In the genomic region with DNA sequence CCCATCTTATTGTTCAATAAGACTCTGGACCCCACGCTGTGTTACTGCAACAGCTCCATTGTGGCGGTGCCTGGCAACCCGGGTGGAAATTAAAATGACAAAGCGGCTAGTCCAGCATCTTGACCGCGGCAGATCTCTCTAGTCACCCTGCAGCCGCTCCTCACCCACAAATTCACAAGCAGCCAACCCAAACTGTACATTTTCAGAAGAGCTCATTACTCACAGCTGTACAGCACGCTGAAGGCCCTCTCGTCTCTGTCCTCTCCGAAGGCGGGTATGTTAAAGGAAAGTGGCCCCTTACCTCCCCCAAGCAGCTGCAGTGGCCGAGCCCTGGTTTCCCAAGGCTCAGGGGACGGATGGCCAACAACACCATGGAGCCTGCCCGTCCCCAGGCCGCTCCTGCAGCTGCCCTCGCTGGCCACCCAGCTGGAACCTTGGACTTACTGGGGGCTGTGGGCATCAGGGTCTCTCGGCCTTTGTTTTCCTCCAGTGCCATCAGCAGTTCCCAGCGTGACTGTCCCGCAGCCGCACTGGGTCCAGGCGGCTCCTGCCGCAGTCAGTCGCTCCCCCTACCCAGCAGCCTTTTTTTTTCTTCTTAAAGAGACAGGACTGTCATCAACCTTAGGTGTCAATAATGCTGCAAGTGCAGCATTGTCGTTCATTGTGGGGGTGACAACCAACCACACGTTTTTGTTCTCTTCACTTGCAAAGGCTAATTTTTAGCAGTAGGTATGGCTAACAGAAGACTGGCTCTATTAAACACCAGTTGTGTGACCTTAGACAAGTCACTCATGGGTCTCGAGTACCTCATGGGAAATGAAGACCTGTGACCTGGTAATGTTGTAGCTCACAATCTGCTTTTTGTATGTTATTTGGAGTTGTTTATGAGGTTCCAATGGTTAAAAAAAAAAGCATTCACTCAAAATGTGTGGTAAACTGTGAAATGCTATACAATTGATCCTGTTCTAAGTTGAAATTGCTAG, we compare ENCODE assay signal across 8 cellular contexts. TPM values are rescaled to one million over a fixed set of nuclear protein-coding genes. Genes with fewer than 3 reads are reported as not detected.
DNase-seq lines count a peak whose midpoint lies in the region; ATAC-seq and TF ChIP-seq lines count a peak whose summit lies in the region.

A gene with protein sequence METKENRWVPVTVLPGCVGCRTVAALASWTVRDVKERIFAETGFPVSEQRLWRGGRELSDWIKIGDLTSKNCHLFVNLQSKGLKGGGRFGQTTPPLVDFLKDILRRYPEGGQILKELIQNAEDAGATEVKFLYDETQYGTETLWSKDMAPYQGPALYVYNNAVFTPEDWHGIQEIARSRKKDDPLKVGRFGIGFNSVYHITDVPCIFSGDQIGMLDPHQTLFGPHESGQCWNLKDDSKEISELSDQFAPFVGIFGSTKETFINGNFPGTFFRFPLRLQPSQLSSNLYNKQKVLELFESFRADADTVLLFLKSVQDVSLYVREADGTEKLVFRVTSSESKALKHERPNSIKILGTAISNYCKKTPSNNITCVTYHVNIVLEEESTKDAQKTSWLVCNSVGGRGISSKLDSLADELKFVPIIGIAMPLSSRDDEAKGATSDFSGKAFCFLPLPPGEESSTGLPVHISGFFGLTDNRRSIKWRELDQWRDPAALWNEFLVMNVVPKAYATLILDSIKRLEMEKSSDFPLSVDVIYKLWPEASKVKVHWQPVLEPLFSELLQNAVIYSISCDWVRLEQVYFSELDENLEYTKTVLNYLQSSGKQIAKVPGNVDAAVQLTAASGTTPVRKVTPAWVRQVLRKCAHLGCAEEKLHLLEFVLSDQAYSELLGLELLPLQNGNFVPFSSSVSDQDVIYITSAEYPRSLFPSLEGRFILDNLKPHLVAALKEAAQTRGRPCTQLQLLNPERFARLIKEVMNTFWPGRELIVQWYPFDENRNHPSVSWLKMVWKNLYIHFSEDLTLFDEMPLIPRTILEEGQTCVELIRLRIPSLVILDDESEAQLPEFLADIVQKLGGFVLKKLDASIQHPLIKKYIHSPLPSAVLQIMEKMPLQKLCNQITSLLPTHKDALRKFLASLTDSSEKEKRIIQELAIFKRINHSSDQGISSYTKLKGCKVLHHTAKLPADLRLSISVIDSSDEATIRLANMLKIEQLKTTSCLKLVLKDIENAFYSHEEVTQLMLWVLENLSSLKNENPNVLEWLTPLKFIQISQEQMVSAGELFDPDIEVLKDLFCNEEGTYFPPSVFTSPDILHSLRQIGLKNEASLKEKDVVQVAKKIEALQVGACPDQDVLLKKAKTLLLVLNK (N-terminal part only) (minus strand): TSS at position 532 of the 983 bp plus-strand sequence. CDS start 22,463 bp downstream, outside the sequence.

- H3K27ac Mint-ChIP-seq in CD8-positive, alpha-beta memory T cell = peak within 1 kb of the TSS in 1 of 8 donors; percentile 64
- no peak within 1 kb of the TSS for H3K27ac Mint-ChIP-seq in activated naive CD8-positive, alpha-beta T cell treated with anti-CD3 and anti-CD28 coated beads, Interleukin-2, amount 10 ng/mL, durations not matched to agents 7 days and 5 days
- peak within 1 kb of the TSS; percentile 84 for H3K27ac Mint-ChIP-seq in osteocyte (ENCODE audit: unreplicated experiment)

- no peaks in the 10 kb centered on the region for H4K20me1 ChIP-seq in Karpas-422 (ENCODE audit: insufficient read depth, low read depth, low read length)

- no peak within 1 kb of the TSS for H3K9ac ChIP-seq in Karpas-422 (ENCODE audit: low read length)

- TF ChIP-seq POLR2A in heart left ventricle (IDR thresholded peaks at IDR 0.05) = no peak

- ATAC-seq in activated naive CD8-positive, alpha-beta T cell treated with anti-CD3 and anti-CD28 coated beads, Interleukin-2, amount 10 ng/mL, durations not matched to agents 7 days and 5 days (ENCODE audit: low read depth) = no peak
- ATAC-seq in heart left ventricle = peak; percentile 74 to 88 (median 86)
- no peak for ATAC-seq in GM19023 (IDR thresholded peaks at IDR 0.05; ENCODE audit: unreplicated experiment)

- CTCF ChIA-PET in CD8-positive, alpha-beta memory T cell (lab: Charles Lee) = no interaction called here
- CTCF ChIA-PET in GM10248 (lab: Yijun Ruan, JAX) = interaction anchor here (1.1 to 2.2 kb wide), 3 partner anchors 10 to 43 kb away, joined by 3 to 8 read pairs (median 3); no protein-coding TSS in a partner anchor

- no peak within 1 kb of the TSS for H3K4me3 ChIP-seq in CD8-positive, alpha-beta memory T cell (ENCODE audit: low read length)
- H3K4me3 ChIP-seq in Karpas-422 (ENCODE audit: low read length) (no peak within 1 kb of the TSS), heart left ventricle (peak within 1 kb of the TSS; percentile 43 to 73 (median 61))

- POLR2A ChIA-PET in CD8-positive, alpha-beta memory T cell (lab: Charles Lee) = no interaction called here
- POLR2A ChIA-PET in activated naive CD8-positive, alpha-beta T cell treated with anti-CD3 and anti-CD28 coated beads, Interleukin-2, amount 10 ng/mL, durations not matched to agents 7 days and 5 days (lab: Charles Lee) = no interaction called here
- POLR2A ChIA-PET in GM10248 (lab: Yijun Ruan, JAX) = no interaction called here

- no peaks in the 10 kb centered on the region for H3K9me3 Mint-ChIP-seq in CD8-positive, alpha-beta memory T cell
- no peaks in the 10 kb centered on the region for H3K9me3 Mint-ChIP-seq in activated naive CD8-positive, alpha-beta T cell treated with anti-CD3 and anti-CD28 coated beads, Interleukin-2, amount 10 ng/mL, durations not matched to agents 7 days and 5 days
- no peaks in the 10 kb centered on the region for H3K9me3 Mint-ChIP-seq in osteocyte (ENCODE audit: unreplicated experiment)

- no peaks in the 10 kb centered on the region for H3K79me2 ChIP-seq in Karpas-422 (ENCODE audit: low read length)

- no peak within 1 kb of the TSS for H3K4me2 ChIP-seq in Karpas-422 (ENCODE audit: low read depth, low read length, poor library complexity, severe bottlenecking)

- no peaks in the 10 kb centered on the region for H3K4me1 ChIP-seq in CD8-positive, alpha-beta memory T cell (ENCODE audit: insufficient read depth, low read length)
- peaks cover 40% of the 10 kb centered on the region for H3K4me1 ChIP-seq in Karpas-422 (ENCODE audit: low read length)
- H3K4me1 ChIP-seq in heart left ventricle = peaks cover 0 to 18% (median 3%) of the 10 kb centered on the region in 12 donors

- no peak within 1 kb of the TSS for H2AFZ ChIP-seq in Karpas-422 (ENCODE audit: low read length)

- intact Hi-C loops in heart left ventricle (cut with DNase I) = loop anchor here in 1 of 10 donors (2.0 kb wide), 1 partner anchor 59 kb away; no protein-coding TSS in a partner anchor

- 5 to 7% (median 5%) methylated on average over 18 to 26 of the region's 26 CpGs for WGBS in heart left ventricle, 4 donors

- peaks cover 4% of the 10 kb centered on the region for H3K27me3 ChIP-seq in CD8-positive, alpha-beta memory T cell (ENCODE audit: insufficient read depth, low read length, poor library complexity, severe bottlenecking)
- H3K27me3 ChIP-seq in Karpas-422 (ENCODE audit: low read length) (peaks cover 3% of the 10 kb centered on the region; the same call in 1 of the 2 replicates), heart left ventricle (no peaks in the 10 kb centered on the region)

- H3K4me3 Mint-ChIP-seq in CD8-positive, alpha-beta memory T cell = no peak within 1 kb of the TSS
- no peak within 1 kb of the TSS for H3K4me3 Mint-ChIP-seq in activated naive CD8-positive, alpha-beta T cell treated with anti-CD3 and anti-CD28 coated beads, Interleukin-2, amount 10 ng/mL, durations not matched to agents 7 days and 5 days
- peak within 1 kb of the TSS; percentile 93 for H3K4me3 Mint-ChIP-seq in osteocyte (ENCODE audit: unreplicated experiment)

- H3K9me3 ChIP-seq in CD8-positive, alpha-beta memory T cell (ENCODE audit: low read length) = no peaks in the 10 kb centered on the region
- H3K9me3 ChIP-seq in Karpas-422 (ENCODE audit: low read length) (no peaks in the 10 kb centered on the region), heart left ventricle (no peaks in the 10 kb centered on the region)

- H3K36me3 Mint-ChIP-seq in CD8-positive, alpha-beta memory T cell = no peaks in the 10 kb centered on the region
- no peaks in the 10 kb centered on the region for H3K36me3 Mint-ChIP-seq in activated naive CD8-positive, alpha-beta T cell treated with anti-CD3 and anti-CD28 coated beads, Interleukin-2, amount 10 ng/mL, durations not matched to agents 7 days and 5 days
- no peaks in the 10 kb centered on the region for H3K36me3 Mint-ChIP-seq in osteocyte (ENCODE audit: unreplicated experiment)

- no peak within 1 kb of the TSS for H3K27ac ChIP-seq in CD8-positive, alpha-beta memory T cell (ENCODE audit: low read depth, low read length)
- H3K27ac ChIP-seq in Karpas-422 (ENCODE audit: low read length) = no peak within 1 kb of the TSS
- peak within 1 kb of the TSS in 10 of 12 donors; percentile 29 to 76 (median 66) for H3K27ac ChIP-seq in heart left ventricle

- no peak for DNase-seq in CD8-positive, alpha-beta memory T cell
- DNase-seq in Karpas-422 (no peak), heart left ventricle (peak in 1 of 5 donors; percentile 58), osteocyte (ENCODE audit: extremely low spot score, unreplicated experiment) (peak; percentile 83), GM10248 (ENCODE audit: extremely low spot score) (no peak)
- no peak for DNase-seq in activated naive CD8-positive, alpha-beta T cell treated with anti-CD3 and anti-CD28 coated beads, Interleukin-2, amount 10 ng/mL, durations not matched to agents 7 days and 5 days
- DNase-seq in stimulated activated CD4-positive, alpha-beta T cell treated with anti-CD3 and anti-CD28 coated beads, Interleukin-12 subunit alpha, Interleukin-12 subunit beta, amount 100 ng/mL, for 4 hours = no peak

- H3K9me2 ChIP-seq in Karpas-422 (replicated peaks; ENCODE audit: insufficient read depth, low read length) = no peaks in the 10 kb centered on the region

- no peaks in the 10 kb centered on the region for H3K36me3 ChIP-seq in CD8-positive, alpha-beta memory T cell (ENCODE audit: insufficient read depth, low read length)
- H3K36me3 ChIP-seq in Karpas-422 (ENCODE audit: insufficient read depth, low read length) = no peaks in the 10 kb centered on the region
- H3K36me3 ChIP-seq in heart left ventricle = no peaks in the 10 kb centered on the region

- TF ChIP-seq CTCF in heart left ventricle (IDR thresholded peaks at IDR 0.05) (no peak), osteocyte (IDR thresholded peaks at IDR 0.05) (no peak), GM10248 (IDR thresholded peaks at IDR 0.05; ENCODE audit: control extremely low read depth, extremely low read depth, low read depth, missing control alignments) (no peak)

- peaks cover 1 to 13% (median 9%) of the 10 kb centered on the region in 3 donors for H3K4me1 Mint-ChIP-seq in CD8-positive, alpha-beta memory T cell
- H3K4me1 Mint-ChIP-seq in activated naive CD8-positive, alpha-beta T cell treated with anti-CD3 and anti-CD28 coated beads, Interleukin-2, amount 10 ng/mL, durations not matched to agents 7 days and 5 days = no peaks in the 10 kb centered on the region
- H3K4me1 Mint-ChIP-seq in osteocyte (ENCODE audit: unreplicated experiment) = peaks cover 24% of the 10 kb centered on the region

- peaks cover 11 to 47% of the 10 kb centered on the region in 2 donors for H3K27me3 Mint-ChIP-seq in CD8-positive, alpha-beta memory T cell
- peaks cover 48% of the 10 kb centered on the region for H3K27me3 Mint-ChIP-seq in activated naive CD8-positive, alpha-beta T cell treated with anti-CD3 and anti-CD28 coated beads, Interleukin-2, amount 10 ng/mL, durations not matched to agents 7 days and 5 days
- H3K27me3 Mint-ChIP-seq in osteocyte (ENCODE audit: unreplicated experiment) = no peaks in the 10 kb centered on the region

RNA-seq across cellular contexts. Expression of the gene that starts here (rescaled TPM):
- 10 to 100 TPM; 48.1 to 50.6 TPM for total RNA-seq in CD8-positive, alpha-beta memory T cell
- polyA plus RNA-seq in CD8-positive, alpha-beta memory T cell = 7.8 TPM
- 32.7 and 37.5 TPM in 2 replicates for total RNA-seq in Karpas-422 (2014; rRNA removed; shearing (Covaris generic); ENCODE audit: low replicate concordance)
- total RNA-seq in activated naive CD8-positive, alpha-beta T cell treated with anti-CD3 and anti-CD28 coated beads, Interleukin-2, amount 10 ng/mL, durations not matched to agents 7 days and 5 days = 10 to 100 TPM; 27.4 to 30.9 TPM
- total RNA-seq in heart left ventricle (10 to 100 TPM in 8 of 9 donors, 1 to 10 TPM in 1; 8.8 to 29.3 (median 25.6) TPM), osteocyte (32.1 and 33.6 TPM in 2 replicates)
- 10 to 100 TPM in 1 of 2 donors, 1 to 10 TPM in 1; 2.8 to 12.9 TPM for polyA plus RNA-seq in heart left ventricle

Comparison
In these comparisons a context has a peak if more than half of its experiments do, and no peak if none do; other contexts are left out.
1. H3K27ac ChIP-seq: peak in heart left ventricle (10 of 12); none in CD8-positive, alpha-beta memory T cell (single experiment) and Karpas-422 (single experiment).
2. H3K4me3 ChIP-seq: peak in heart left ventricle (12 of 12); none in CD8-positive, alpha-beta memory T cell (single experiment) and Karpas-422 (single experiment).
3. ATAC-seq: peak in heart left ventricle (4 of 4); none in activated naive CD8-positive, alpha-beta T cell treated with anti-CD3 and anti-CD28 coated beads, Interleukin-2, amount 10 ng/mL, durations not matched to agents 7 days and 5 days (single experiment) and GM19023 (single experiment).